In genomic region chr17:69606142-69606800, GRCh38 we compare ENCODE assay signal across 14 cellular contexts.
A peak's percentile ranks its signal among the peaks of the same experiment; 100 is the strongest.
DNase-seq lines count a peak whose midpoint lies in the region; ATAC-seq, FAIRE-seq and TF ChIP-seq lines count a peak whose summit lies in the region.
"Had no signal": no experiment of that assay in that cellular context is flagged by ENCODE, and none has a peak within 500 bp of the region (broad histone marks: within the 10 kb centered on the region; RNA-seq: fewer than 3 reads in every experiment).

No MANE protein-coding gene starts in this region.

- 78% methylated on average over 5 of the region's 5 CpGs for WGBS in A549 (ENCODE audit: missing lambda C conversion rate)

- H3K4me1 Mint-ChIP-seq in nephron progenitor cell = peaks cover 32% of the 10 kb centered on the region

- peaks cover 31% of the 10 kb centered on the region for H3K4me1 ChIP-seq in A549

- H3K9me3 ChIP-seq in A549 = no peaks in the 10 kb centered on the region
- H3K9me3 ChIP-seq in WERI-Rb-1 (ENCODE audit: severe bottlenecking) = no peaks in the 10 kb centered on the region
- H3K9me3 ChIP-seq: ovary had no signal

- CTCF ChIA-PET in A549 (lab: Yijun Ruan, JAX) = interaction anchor here (0.6 to 4.0 kb wide), 42 partner anchors 8 to 1024 kb away, joined by 3 to 31 read pairs (median 5); partner anchors contain the start of gene KCNJ2

- POLR2A ChIA-PET in A549 (lab: Yijun Ruan, JAX) = no interaction called here

- no peak for ATAC-seq in A549

- peak overlapping the region; percentile 79 to 88 for H3K27ac ChIP-seq in A549
- H3K27ac ChIP-seq in WERI-Rb-1 = peak overlapping the region; percentile 77
- H3K27ac ChIP-seq: ovary had no signal

- no peaks in the 10 kb centered on the region for H3K27me3 ChIP-seq in WERI-Rb-1 (ENCODE audit: insufficient read depth, low read depth, severe bottlenecking)
- H3K27me3 ChIP-seq: MG63, ovary had no signal

- TF ChIP-seq POLR2A in A549 (IDR thresholded peaks at IDR 0.05; ENCODE audit: low read length) = no peak

- H3K36me3 Mint-ChIP-seq in nephron progenitor cell (ENCODE audit: low read depth) = no peaks in the 10 kb centered on the region
- H3K36me3 Mint-ChIP-seq: CD4-positive, alpha-beta memory T cell; stimulated activated memory B cell treated with anti-CD40 and anti-IgM and Interleukin-4, amounts not matched to agents 10 μg/mL and 1 μg/mL and 100 μg/mL, for 72 hours had no signal

- peak overlapping the region; percentile 61 for H3K27ac Mint-ChIP-seq in nephron progenitor cell
- H3K27ac Mint-ChIP-seq: CD4-positive, alpha-beta memory T cell had no signal

- H3K27me3 Mint-ChIP-seq in nephron progenitor cell (ENCODE audit: low read depth, poor library complexity) = peaks cover 4% of the 10 kb centered on the region
- H3K27me3 Mint-ChIP-seq: CD4-positive, alpha-beta memory T cell had no signal

- DNase-seq in A549 (ENCODE audit: low read depth in 1 of 2, low spot score in 1 of 2) (no peak), WERI-Rb-1 (no peak), nephron progenitor cell (no peak), HPDE6-E6E7 (ENCODE audit: extremely low spot score) (no peak), ecto neural progenitor cell (ENCODE audit: low spot score) (no peak), COLO668 (lab: John Stamatoyannopoulos, UW; ENCODE audit: unreplicated experiment) (no peak), retina (no peak)
- DNase-seq: activated gamma-delta T cell; CD4-positive, alpha-beta memory T cell had no signal

- no peak for TF ChIP-seq EP300 in A549 (IDR thresholded peaks at IDR 0.05)

- H3K4me2 ChIP-seq in A549 = no peak overlapping the region

- no peak for TF ChIP-seq RAD21 in A549 (conservative IDR thresholded peaks at IDR 0.05 in 1 of 2, IDR thresholded peaks at IDR 0.05 in 1 of 2)

- TF ChIP-seq CTCF in A549 (IDR thresholded peaks at IDR 0.05) = no peak
- no peak for TF ChIP-seq CTCF in WERI-Rb-1 (IDR thresholded peaks at IDR 0.05; ENCODE audit: low read depth, low read length)
- TF ChIP-seq CTCF in nephron progenitor cell (IDR thresholded peaks at IDR 0.05) = no peak

- H3K36me3 ChIP-seq in WERI-Rb-1 = no peaks in the 10 kb centered on the region
- H3K36me3 ChIP-seq: MG63, ovary had no signal

- H3K9me3 Mint-ChIP-seq in nephron progenitor cell = peaks cover 7% of the 10 kb centered on the region
- H3K9me3 Mint-ChIP-seq: stimulated activated memory B cell treated with anti-CD40 and anti-IgM and Interleukin-4, amounts not matched to agents 10 μg/mL and 1 μg/mL and 100 μg/mL, for 72 hours had no signal

- H3K4me3 ChIP-seq in A549 (no peak overlapping the region), WERI-Rb-1 (ENCODE audit: low read depth, low read length) (no peak overlapping the region)
- H3K4me3 ChIP-seq: MG63, ovary had no signal

- no peak overlapping the region for H3K4me3 Mint-ChIP-seq in nephron progenitor cell
- H3K4me3 Mint-ChIP-seq: CD4-positive, alpha-beta memory T cell; stimulated activated memory B cell treated with anti-CD40 and anti-IgM and Interleukin-4, amounts not matched to agents 10 μg/mL and 1 μg/mL and 100 μg/mL, for 72 hours had no signal

- FAIRE-seq in A549 (lab: Jason Lieb, UNC) (no peak), G401.6 (lab: Jason Lieb, UNC) (peak; percentile 87)
- FAIRE-seq: islet of Langerhans had no signal

TF ChIP-seq in A549, 52 proteins besides CTCF, POLR2A, EP300 and RAD21:
- no peak for TF ChIP-seq ZC3H11A (IDR thresholded peaks at IDR 0.05)
- peak; percentile 65 for TF ChIP-seq MAFK (IDR thresholded peaks at IDR 0.05; ENCODE audit: partially characterized antibody)
